1 cellular context compared by ENCODE assay signal in genomic region chr6:97406633-97407032, GRCh38.
TF ChIP-seq lines count a peak whose summit lies in the region.

No MANE protein-coding gene starts in this region.

TF ChIP-seq in GM23338, 12 proteins besides CTCF, POLR2A, EP300 and RAD21 (continued from another document):
- TF ChIP-seq REST (IDR thresholded peaks at IDR 0.05; ENCODE audit: unreplicated experiment): no peak
- TF ChIP-seq ZNF114 (CRISPR knock-in tag; IDR thresholded peaks at IDR 0.05): no peak
- no peak for TF ChIP-seq CREB1 (CRISPR knock-in tag; IDR thresholded peaks at IDR 0.05; ENCODE audit: low read depth)
- TF ChIP-seq ETS1 (IDR thresholded peaks at IDR 0.05): no peak
- no peak for TF ChIP-seq STAT1 (IDR thresholded peaks at IDR 0.05; ENCODE audit: unreplicated experiment)
